In the genomic region with DNA sequence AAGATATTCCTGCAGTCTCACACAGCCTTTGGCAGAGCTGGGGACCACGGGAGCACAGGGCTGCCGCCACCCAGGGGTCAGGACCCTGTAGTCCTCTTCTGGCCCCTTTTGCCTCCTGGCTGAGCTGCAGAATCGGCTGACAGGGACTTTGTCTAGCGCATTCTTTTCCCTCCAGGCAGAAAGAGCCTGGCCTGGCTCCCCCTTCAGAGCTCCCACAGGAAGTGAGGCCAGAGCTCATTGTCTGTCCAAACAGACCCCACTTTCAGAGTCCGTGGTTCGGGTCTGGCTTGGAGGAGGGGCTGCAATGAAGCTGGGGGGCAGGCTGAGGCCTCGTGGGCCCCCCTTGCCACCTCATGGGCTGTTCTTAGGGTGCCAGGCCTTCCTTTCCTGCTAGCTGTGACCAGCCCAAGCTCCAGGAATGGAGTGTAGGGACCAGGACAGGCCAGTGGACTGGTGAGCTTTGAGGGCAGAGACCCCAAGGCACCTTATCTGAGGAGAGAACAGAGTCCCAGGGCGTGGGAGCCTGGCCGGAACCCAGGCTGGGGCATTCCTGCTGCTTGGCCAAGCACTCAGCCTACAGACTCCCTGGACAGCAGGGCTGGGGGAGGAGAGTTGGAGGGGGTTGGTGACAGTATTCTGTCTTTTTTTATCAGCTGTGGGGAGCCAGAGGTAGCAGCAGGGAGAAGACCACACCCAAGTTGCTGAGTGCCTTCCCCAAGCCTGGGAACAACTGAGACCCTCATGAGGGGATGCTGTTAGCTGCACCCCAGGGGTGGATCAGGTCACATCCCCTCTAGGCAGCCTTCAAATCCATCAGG, we compare ENCODE assay signal across 10 cellular contexts. TPM values are rescaled to one million over a fixed set of nuclear protein-coding genes. Genes with fewer than 3 reads are reported as not detected.
A peak's percentile ranks its signal among the peaks of the same experiment; 100 is the strongest.
DNase-seq lines count a peak whose midpoint lies in the region; ATAC-seq and TF ChIP-seq lines count a peak whose summit lies in the region.
"Had no signal": no experiment of that assay in that cellular context is flagged by ENCODE, and none has a peak within 500 bp of the region (broad histone marks: within the 10 kb centered on the region; RNA-seq: fewer than 3 reads in every experiment).

No MANE protein-coding gene starts in this region.

- H3K9ac ChIP-seq in BLaER1 = peak overlapping the region; percentile 84
- no peak overlapping the region for H3K9ac ChIP-seq in parathyroid adenoma

- TF ChIP-seq CTCF in RWPE1 (conservative IDR thresholded peaks at IDR 0.05; ENCODE audit: low read depth) (no peak), parathyroid adenoma (IDR thresholded peaks at IDR 0.05) (no peak), foreskin fibroblast (IDR thresholded peaks at IDR 0.05; ENCODE audit: low read depth, low read length) (no peak)

- no peak overlapping the region for H3K27ac Mint-ChIP-seq in T-cell

- H3K4me1 ChIP-seq in BLaER1 (peaks cover 54% of the 10 kb centered on the region), parathyroid adenoma (peaks cover 4% of the 10 kb centered on the region)

- H3K9me3 Mint-ChIP-seq in T-cell = no peaks in the 10 kb centered on the region

- DNase-seq in RWPE1 (ENCODE audit: low spot score) (no peak), Right ventricle myocardium superior (peak; percentile 42), T-cell (no peak), amniotic stem cell (lab: John Stamatoyannopoulos, UW) (no peak), T-helper 9 cell (no peak), foreskin fibroblast (no peak)
- DNase-seq: activated T-cell treated with anti-CD3 and anti-CD28 coated beads, Interleukin-2, amount 50 U/mL, for 48 hours; DND-41 had no signal

- no peaks in the 10 kb centered on the region for H3K36me3 Mint-ChIP-seq in T-cell

- H3K4me2 ChIP-seq in BLaER1 (peak overlapping the region; percentile 99), parathyroid adenoma (ENCODE audit: low read length) (no peak overlapping the region)

- H3K9me3 ChIP-seq in BLaER1 (no peaks in the 10 kb centered on the region), parathyroid adenoma (ENCODE audit: control insufficient read depth, low read length) (no peaks in the 10 kb centered on the region)

- H3K27me3 ChIP-seq in BLaER1 (no peaks in the 10 kb centered on the region), parathyroid adenoma (ENCODE audit: control insufficient read depth, insufficient read depth, low read length) (no peaks in the 10 kb centered on the region)

- H4K20me1 ChIP-seq in BLaER1 = peaks cover 12% of the 10 kb centered on the region; the same call in 1 of the 2 replicates

- intact Hi-C loops in Right ventricle myocardium superior (cut with DNase I) = no loop called here

- peak overlapping the region; percentile 93 for H3K27ac ChIP-seq in BLaER1
- H3K27ac ChIP-seq in RWPE1 = peak overlapping the region; percentile 64
- peak overlapping the region; percentile 51 for H3K27ac ChIP-seq in parathyroid adenoma

- CTCF ChIA-PET in RWPE1 (lab: Yijun Ruan, JAX) (interaction anchor here (0.5 to 1.2 kb wide), 4 partner anchors 9 to 154 kb away, joined by 3 to 5 read pairs (median 3); no protein-coding TSS in a partner anchor), T-cell (lab: Charles Lee) (interaction anchor here (0.5 to 0.6 kb wide), 3 partner anchors 16 to 426 kb away, joined by 3 to 10 read pairs (median 3); no protein-coding TSS in a partner anchor)

- H3K4me3 ChIP-seq in BLaER1 (peak overlapping the region; percentile 66), parathyroid adenoma (ENCODE audit: low read depth, low read length) (no peak overlapping the region), foreskin fibroblast (ENCODE audit: low read depth in 1 of 2, low read length in 2 of 2) (no peak overlapping the region)

- H2AFZ ChIP-seq in parathyroid adenoma = no peak overlapping the region

- H3K27me3 Mint-ChIP-seq in T-cell = no peaks in the 10 kb centered on the region

- POLR2A ChIA-PET in RWPE1 (lab: Yijun Ruan, JAX; ENCODE audit: low non-redundant PET) = no interaction called here
- POLR2A ChIA-PET in T-cell (lab: Charles Lee) = no interaction called here

- H3K4me3 Mint-ChIP-seq in T-cell = no peak overlapping the region

- H3K79me2 ChIP-seq in parathyroid adenoma = no peaks in the 10 kb centered on the region

- ATAC-seq in Right ventricle myocardium superior (ENCODE audit: poor library complexity) = peak; percentile 6
- no peak for ATAC-seq in T-cell (replicated peaks in 1 of 4)

- H3K4me1 Mint-ChIP-seq in T-cell = peaks cover 6 to 23% (median 22%) of the 10 kb centered on the region in 3 donors

- H3K36me3 ChIP-seq in BLaER1 = peaks cover 28% of the 10 kb centered on the region
- no peaks in the 10 kb centered on the region for H3K36me3 ChIP-seq in parathyroid adenoma (ENCODE audit: control insufficient read depth, insufficient read depth, low read length)

RNA-seq across cellular contexts. Expression of gene CELSR2, which starts 4.7 kb away (rescaled TPM):
- total RNA-seq in Right ventricle myocardium superior (6.3 TPM), T-cell (1 to 10 TPM; 4.1 to 5.3 (median 4.7) TPM)

RNA-seq across cellular contexts. Expression of gene PSRC1, which starts 28.9 kb away (rescaled TPM):
- total RNA-seq in Right ventricle myocardium superior = 0.73 TPM
- total RNA-seq in T-cell = 1 to 10 TPM in 2 of 5 donors, under 1 TPM in 3; 0.35 to 1.6 (median 0.72) TPM

RNA-seq across cellular contexts. Expression of gene SARS1, which starts 40.3 kb away (rescaled TPM):
- 92.8 TPM for total RNA-seq in Right ventricle myocardium superior
- 100 to 1,000 TPM; 106 to 192 (median 173) TPM for total RNA-seq in T-cell

RNA-seq across cellular contexts. Expression of gene MYBPHL, which starts 52.8 kb away (rescaled TPM):
- total RNA-seq in Right ventricle myocardium superior (0.73 TPM), T-cell (not detected)
